Comparison of ENCODE assay signal across 17 cellular contexts in the genomic region with DNA sequence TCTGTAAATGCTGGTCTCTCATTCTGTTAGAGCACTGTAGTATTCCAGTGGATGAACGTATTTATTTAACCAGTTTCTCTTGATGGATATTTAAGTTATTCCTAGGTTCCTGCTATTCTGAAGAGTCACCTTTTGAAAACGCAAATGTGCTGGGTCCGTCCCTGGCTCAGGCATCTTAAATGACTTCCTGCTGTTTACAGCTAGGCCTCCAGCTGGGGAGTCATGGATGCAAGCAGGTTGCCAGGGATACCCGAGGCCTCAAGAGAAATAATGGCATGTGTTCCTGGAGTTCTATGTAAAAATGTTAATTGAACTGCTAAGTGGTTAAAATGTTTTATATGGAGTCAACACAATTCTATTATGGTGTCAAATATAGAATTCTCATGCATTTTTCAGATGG.
DNase-seq lines count a peak whose midpoint lies in the region; ATAC-seq and TF ChIP-seq lines count a peak whose summit lies in the region.
"Had no signal": no experiment of that assay in that cellular context is flagged by ENCODE, and none has a peak within 500 bp of the region (broad histone marks: within the 10 kb centered on the region; RNA-seq: fewer than 3 reads in every experiment).

No MANE protein-coding gene starts in this region.

- DNase-seq in COLO668 (lab: John Stamatoyannopoulos, UW; ENCODE audit: unreplicated experiment): peak; percentile 19
- DNase-seq in NCI-H1092 (lab: John Stamatoyannopoulos, UW): peak; percentile 32
- DNase-seq in NT2/D1 (ENCODE audit: low read depth, low spot score): peak; percentile 63
- DNase-seq in iPS DF 6.9 (ENCODE audit: low read depth, low spot score): peak; percentile 27
- DNase-seq in sigmoid colon: no peak
- no peak for DNase-seq in T1000 (lab: John Stamatoyannopoulos, UW)
- no peak for DNase-seq in activated CD4-positive, CD25-positive, alpha-beta regulatory T cell (lab: John Stamatoyannopoulos, UW)
- DNase-seq: aorta; effector memory CD4-positive, alpha-beta T cell; IMR-90; NCI-H2029; stimulated activated naive CD8-positive, alpha-beta T cell treated with anti-CD3 and anti-CD28 coated beads, Interleukin-15, Interleukin-2, amounts not matched to agents 100 U/mL and 50 U/mL, for 24 hours had no signal

- no CpG with 5 or more reads among the region's 4 CpGs for WGBS in iPS DF 6.9 (ENCODE audit: insufficient coverage, insufficient read length)
- 47 to 57% methylated on average over 4 of the region's 4 CpGs for WGBS in sigmoid colon, 2 donors

- TF ChIP-seq CTCF in sigmoid colon (IDR thresholded peaks at IDR 0.05): no peak

- no peak overlapping the region for H3K9ac ChIP-seq in NT2/D1 (ENCODE audit: insufficient read length, low read depth)

- H3K27ac ChIP-seq in iPS DF 6.9 (ENCODE audit: low read length) (no peak overlapping the region), sigmoid colon (no peak overlapping the region)

- H3K9me3 ChIP-seq in NT2/D1 (ENCODE audit: insufficient read depth, low read length) (no peaks in the 10 kb centered on the region), iPS DF 6.9 (ENCODE audit: control insufficient read depth, insufficient read depth, low read length) (no peaks in the 10 kb centered on the region), sigmoid colon (no peaks in the 10 kb centered on the region)

- H3K27me3 ChIP-seq in NT2/D1 (ENCODE audit: insufficient read depth, insufficient read length) (no peaks in the 10 kb centered on the region), iPS DF 6.9 (ENCODE audit: control insufficient read depth, insufficient read depth, low read length) (no peaks in the 10 kb centered on the region), sigmoid colon (no peaks in the 10 kb centered on the region)

- H3K4me1 ChIP-seq in NT2/D1 (ENCODE audit: insufficient read depth, insufficient read length) (peaks cover 2% of the 10 kb centered on the region), iPS DF 6.9 (ENCODE audit: control insufficient read depth, insufficient read depth, low read length) (peaks cover 3% of the 10 kb centered on the region), sigmoid colon (no peaks in the 10 kb centered on the region)

- intact Hi-C loops in sigmoid colon (cut with DNase I): no loop called here

- no peak for TF ChIP-seq EP300 in sigmoid colon (IDR thresholded peaks at IDR 0.05)

- no peak overlapping the region for H3K4me3 ChIP-seq in NT2/D1 (ENCODE audit: insufficient read length, low read depth)
- H3K4me3 ChIP-seq in iPS DF 6.9 (ENCODE audit: low read length): no peak overlapping the region
- no peak overlapping the region for H3K4me3 ChIP-seq in sigmoid colon

- no peak for ATAC-seq in GM18873 (IDR thresholded peaks at IDR 0.05; ENCODE audit: low FRiP score, unreplicated experiment)
- ATAC-seq: left lobe of liver; natural killer cell treated with Interleukin-12 subunit alpha and Interleukin-12 subunit beta and Interleukin-15 and Interleukin-18, amount 100 ng/mL, for 72 hours; Panc1; sciatic nerve; stimulated activated naive CD8-positive, alpha-beta T cell treated with anti-CD3 and anti-CD28 coated beads, Interleukin-15, Interleukin-2, amounts not matched to agents 100 U/mL and 50 U/mL, for 24 hours had no signal

- H3K36me3 ChIP-seq in NT2/D1 (ENCODE audit: insufficient read depth, insufficient read length, low read length) (no peaks in the 10 kb centered on the region), iPS DF 6.9 (ENCODE audit: control insufficient read depth, insufficient read depth, low read length) (no peaks in the 10 kb centered on the region), sigmoid colon (no peaks in the 10 kb centered on the region)

- TF ChIP-seq POLR2A in sigmoid colon (IDR thresholded peaks at IDR 0.05): no peak

Comparison
In these comparisons a context has a peak if more than half of its experiments do, and no peak if none do; other contexts are left out.
1. DNase-seq: peak in COLO668 (single experiment), NCI-H1092 (single experiment), NT2/D1 (single experiment) and iPS DF 6.9 (single experiment); none in sigmoid colon (single experiment), T1000 (single experiment) and activated CD4-positive, CD25-positive, alpha-beta regulatory T cell (0 of 4).